8 cellular contexts compared by ENCODE assay signal in the genomic region with DNA sequence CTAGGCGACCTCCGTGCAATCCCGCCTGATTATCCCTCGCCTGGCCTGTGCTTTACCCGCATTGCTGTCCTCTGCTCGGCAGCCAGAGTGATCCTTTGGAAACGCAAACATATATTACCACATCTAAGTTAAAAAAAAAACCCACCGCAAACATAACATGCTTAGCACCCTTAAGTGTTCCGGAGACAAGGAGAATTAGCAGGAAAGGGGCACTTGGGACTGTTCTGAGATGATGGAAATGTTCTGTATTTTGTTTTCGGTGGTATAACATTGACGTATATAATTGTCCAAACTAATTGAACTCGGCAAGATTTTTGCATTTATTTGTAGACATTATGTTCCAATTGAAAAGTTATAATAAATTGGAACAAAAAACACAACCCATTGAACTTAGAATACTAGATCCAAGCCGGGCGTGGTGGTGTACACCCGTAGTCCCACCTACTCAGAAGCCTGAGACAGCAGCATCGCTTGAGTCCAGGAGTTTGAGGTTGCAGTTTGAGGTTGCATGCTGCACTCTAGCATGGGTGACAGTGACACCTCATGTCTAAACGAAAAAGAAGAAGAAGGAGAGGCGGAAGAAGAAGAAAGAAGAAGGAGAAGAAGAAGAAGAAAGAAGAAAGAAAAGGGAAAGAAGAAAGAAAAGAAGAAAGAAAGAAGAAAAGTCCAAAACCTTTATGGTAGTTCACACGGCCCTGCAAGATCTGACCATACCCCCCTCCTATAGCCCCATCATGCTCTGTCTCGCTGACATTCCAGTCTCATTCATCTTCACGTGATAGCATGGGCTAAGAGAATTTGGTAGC. TPM values are rescaled to one million over a fixed set of nuclear protein-coding genes. Genes with fewer than 3 reads are reported as not detected.
DNase-seq lines count a peak whose midpoint lies in the region; ATAC-seq and TF ChIP-seq lines count a peak whose summit lies in the region.

No MANE protein-coding gene starts in this region.

- DNase-seq in AG04449 (ENCODE audit: low read depth, low spot score) (no peak), adipocyte (ENCODE audit: low read depth) (no peak), RPMI8226 (no peak), C1 segment of cervical spinal cord (lab: John Stamatoyannopoulos, UW) (no peak)

- no peaks in the 10 kb centered on the region for H3K27me3 ChIP-seq in adipocyte (replicated peaks; ENCODE audit: control insufficient read depth, insufficient read depth, low read length)

- POLR2A ChIA-PET in AG04449 (lab: Yijun Ruan, JAX) = no interaction called here

- H3K4me1 ChIP-seq in adipocyte (ENCODE audit: control insufficient read depth, insufficient read depth, low read length) (peaks cover 31% of the 10 kb centered on the region), mesodermal cell (ENCODE audit: control insufficient read depth, insufficient read depth, low read length, poor library complexity, severe bottlenecking) (peaks cover 10% of the 10 kb centered on the region)

- peak overlapping the region; percentile 91 for H3K4me3 ChIP-seq in AG04449 (ENCODE audit: low read depth, low read length)
- H3K4me3 ChIP-seq in adipocyte (ENCODE audit: low read length) = peak overlapping the region; percentile 91
- peak overlapping the region; percentile 91 for H3K4me3 ChIP-seq in mesodermal cell (ENCODE audit: extremely low read depth, insufficient read depth, low read length, poor library complexity, severe bottlenecking)

- 39 to 54% methylated on average over 7 to 13 of the region's 21 CpGs for WGBS in mesodermal cell (ENCODE audit: insufficient coverage in 2 of 2), 2 experiments

- peak; percentile 5 for ATAC-seq in GM21390 (IDR thresholded peaks at IDR 0.05; ENCODE audit: unreplicated experiment)
- no peak for ATAC-seq in activated CD4-positive, CD25-positive, alpha-beta regulatory T cell treated with anti-CD3 and anti-CD28 coated beads, Interleukin-2, amount 50 U/mL, for 24 hours
- no peak for ATAC-seq in GM18519 (IDR thresholded peaks at IDR 0.05; ENCODE audit: low FRiP score, unreplicated experiment)

- no peaks in the 10 kb centered on the region for H3K9me3 ChIP-seq in adipocyte (ENCODE audit: control insufficient read depth, low read length)
- H3K9me3 ChIP-seq in mesodermal cell (ENCODE audit: control insufficient read depth, low read length) = no peaks in the 10 kb centered on the region

- TF ChIP-seq CTCF in AG04449 (IDR thresholded peaks at IDR 0.05; ENCODE audit: insufficient read depth, low read length, missing control alignments) = no peak

- peak overlapping the region; percentile 39 for H3K27ac ChIP-seq in mesodermal cell (ENCODE audit: low read depth, low read length, severe bottlenecking)

- H3K9ac ChIP-seq in adipocyte (ENCODE audit: low read length) = peak overlapping the region; percentile 84

- CTCF ChIA-PET in AG04449 (lab: Yijun Ruan, JAX) = interaction anchor here (0.8 to 5.0 kb wide), 9 partner anchors 10 to 164 kb away, joined by 3 to 49 read pairs (median 16); a partner anchor contains a TSS

- H3K36me3 ChIP-seq in adipocyte (ENCODE audit: control insufficient read depth, insufficient read depth, low read length, severe bottlenecking) (no peaks in the 10 kb centered on the region), mesodermal cell (ENCODE audit: control insufficient read depth, insufficient read depth, low read length) (peaks cover 11% of the 10 kb centered on the region)

RNA-seq across cellular contexts. Expression of a gene that starts 0.6 kb away (rescaled TPM):
- 13.3 TPM for polyA plus RNA-seq in mesodermal cell (2013, experiment 1 of 2)
- polyA plus RNA-seq in mesodermal cell (2013, experiment 2 of 2) = 14.7 TPM

RNA-seq across cellular contexts. Expression of a gene that starts 15.9 kb away (rescaled TPM):
- 2.9 TPM for polyA plus RNA-seq in mesodermal cell (2013, experiment 1 of 2)
- polyA plus RNA-seq in mesodermal cell (2013, experiment 2 of 2) = 3.0 TPM

RNA-seq across cellular contexts. Expression of a gene that starts 44.8 kb away (rescaled TPM):
- 31.0 TPM for polyA plus RNA-seq in mesodermal cell (2013, experiment 1 of 2)
- 31.7 TPM for polyA plus RNA-seq in mesodermal cell (2013, experiment 2 of 2)
